Comparison of ENCODE assay signal across 21 cellular contexts in the genomic region with DNA sequence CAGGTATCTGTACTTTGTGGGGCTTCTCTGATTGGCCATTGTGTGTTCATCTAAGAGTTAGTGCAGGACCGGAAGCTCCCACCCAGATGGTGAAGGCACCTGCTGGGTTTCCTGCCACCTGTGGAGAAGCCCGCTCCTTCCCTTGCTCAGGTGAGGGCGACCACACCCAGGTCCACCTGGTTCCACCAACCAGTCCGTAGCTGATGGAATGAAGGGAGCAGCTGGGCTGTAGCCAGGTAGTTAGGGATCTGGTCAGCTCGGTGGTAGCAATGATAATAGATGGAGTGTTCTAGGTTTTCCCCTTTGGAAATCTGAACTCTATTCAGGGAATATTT. TPM values are rescaled to one million over a fixed set of nuclear protein-coding genes. Genes with fewer than 3 reads are reported as not detected.
"Had no signal": no experiment of that assay in that cellular context is flagged by ENCODE, and none has a peak within 500 bp of the region (broad histone marks: within the 10 kb centered on the region; RNA-seq: fewer than 3 reads in every experiment).

No MANE protein-coding gene starts in this region.

- H3K9me3 Mint-ChIP-seq: memory B cell; naive thymus-derived CD4-positive, alpha-beta T cell; stimulated activated naive B cell treated with anti-CD40 and anti-IgM and Interleukin-4, amounts not matched to agents 10 μg/mL and 1 μg/mL and 100 μg/mL, for 72 hours had no signal

- FAIRE-seq: astrocyte, bronchial epithelial cell, frontal cortex, TTC549, urothelium cell line had no signal

- H3K9me3 ChIP-seq: adrenal gland, sigmoid colon, spleen had no signal

- H3K27ac Mint-ChIP-seq: activated naive CD4-positive, alpha-beta T cell treated with anti-CD3 and anti-CD28 coated beads, Interleukin-2, amount 50 U/mL, for 72 hours; memory B cell; naive thymus-derived CD4-positive, alpha-beta T cell; neural progenitor cell; stimulated activated naive B cell treated with anti-CD40 and anti-IgM and Interleukin-4, amounts not matched to agents 10 μg/mL and 1 μg/mL and 100 μg/mL, for 72 hours had no signal

- DNase-seq: activated CD4-positive, alpha-beta T cell treated with anti-CD3 and anti-CD28 coated beads, Interleukin-2, amount 50 U/mL, for 4 hours; activated gamma-delta T cell; adrenal gland; cerebellar nuclear complex; cortex of kidney; kidney glomerular epithelial cell; naive thymus-derived CD4-positive, alpha-beta T cell; stimulated activated CD4-positive, alpha-beta T cell treated with anti-CD3 and anti-CD28 coated beads, Interleukin-4, amount 100 ng/mL, for 4 hours; stimulated activated naive B cell treated with anti-CD40 and anti-IgM and Interleukin-4, amounts not matched to agents 10 μg/mL and 1 μg/mL and 100 μg/mL, for 72 hours had no signal

- H3K36me3 Mint-ChIP-seq: activated naive CD4-positive, alpha-beta T cell treated with anti-CD3 and anti-CD28 coated beads, Interleukin-2, amount 50 U/mL, for 72 hours; memory B cell; naive thymus-derived CD4-positive, alpha-beta T cell had no signal

- H3K4me3 ChIP-seq: adrenal gland, neural progenitor cell, sigmoid colon, spleen had no signal

- H3K4me3 Mint-ChIP-seq: memory B cell; naive thymus-derived CD4-positive, alpha-beta T cell; neural progenitor cell; stimulated activated naive B cell treated with anti-CD40 and anti-IgM and Interleukin-4, amounts not matched to agents 10 μg/mL and 1 μg/mL and 100 μg/mL, for 72 hours had no signal

- H3K36me3 ChIP-seq: adrenal gland, neural progenitor cell, sigmoid colon, spleen had no signal

- H3K27me3 ChIP-seq: adrenal gland, neural progenitor cell, sigmoid colon had no signal

- ATAC-seq: activated naive CD4-positive, alpha-beta T cell treated with anti-CD3 and anti-CD28 coated beads, Interleukin-2, amount 50 U/mL, for 72 hours; naive thymus-derived CD4-positive, alpha-beta T cell; stimulated activated naive B cell treated with anti-CD40 and anti-IgM and Interleukin-4, amounts not matched to agents 10 μg/mL and 1 μg/mL and 100 μg/mL, for 72 hours had no signal

- H3K27ac ChIP-seq: adrenal gland, neural progenitor cell, sigmoid colon, spleen had no signal

- H3K9ac ChIP-seq: neural progenitor cell had no signal

RNA-seq across cellular contexts. Expression of a gene that starts 16.0 kb away (rescaled TPM):
- total RNA-seq: activated CD8-positive, alpha-beta memory T cell treated with anti-CD3 and anti-CD28 coated beads for 36 hours; T-helper 2 cell treated with Interferon-gamma antibody and Interleukin-4, amounts not matched to agents 100 ng/mL and 5 ng/mL, for 36 hours had no signal
- polyA plus RNA-seq: naive thymus-derived CD4-positive, alpha-beta T cell had no signal
